ENCODE assay signal across 21 cellular contexts in the genomic region with DNA sequence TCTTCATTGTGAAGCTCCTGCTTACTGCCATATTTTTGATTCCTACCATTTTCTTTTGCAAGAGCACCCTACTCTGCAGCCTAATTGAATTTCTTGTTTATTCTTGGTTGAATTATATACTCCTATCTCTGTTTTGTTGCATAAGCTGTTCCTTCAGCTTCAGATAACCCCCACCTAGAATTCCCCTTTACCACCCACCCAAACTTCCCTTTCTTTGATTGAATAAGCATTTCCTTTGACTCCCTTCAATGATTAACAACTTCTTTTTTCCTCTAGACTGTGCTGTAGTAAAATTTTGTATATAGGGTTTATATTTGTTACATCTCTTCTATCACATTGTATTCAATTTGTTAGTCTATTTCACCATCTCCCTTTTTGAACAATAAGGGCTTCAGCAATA.
"Had no signal": no experiment of that assay in that cellular context is flagged by ENCODE, and none has a peak within 500 bp of the region (broad histone marks: within the 10 kb centered on the region; RNA-seq: fewer than 3 reads in every experiment).

No MANE protein-coding gene starts in this region.

- H3K4me3 ChIP-seq: body of pancreas, cardiac muscle cell, heart left ventricle, right atrium auricular region, spleen, upper lobe of left lung had no signal

- H3K27ac ChIP-seq: body of pancreas, cardiac muscle cell, epithelial cell of prostate, heart left ventricle, right atrium auricular region, spleen, upper lobe of left lung had no signal

- H3K36me3 ChIP-seq: cardiac muscle cell, heart left ventricle, right atrium auricular region, spleen, upper lobe of left lung had no signal

- ATAC-seq: activated T-cell treated with anti-CD3 and anti-CD28 coated beads, Interleukin-2, amount 50 U/mL, for 72 hours; body of pancreas; heart left ventricle; left ventricle myocardium superior; natural killer cell had no signal

- DNase-seq: activated B cell treated with CpG ODN at 0.5 μM for 24 hours; activated CD4-positive, alpha-beta memory T cell treated with anti-CD3 and anti-CD28 coated beads for 36 hours; activated CD4-positive, alpha-beta T cell treated with anti-CD3 and anti-CD28 coated beads for 4 hours; activated effector memory CD4-positive, alpha-beta T cell treated with anti-CD3 and anti-CD28 coated beads, Interleukin-2, amount 50 U/mL, for 16 hours; activated naive CD4-positive, alpha-beta T cell treated with anti-CD3 and anti-CD28 coated beads, Interleukin-2, amount 10 ng/mL, durations not matched to agents 7 days and 5 days; activated T-cell treated with anti-CD3 and anti-CD28 coated beads, Interleukin-2, amount 50 U/mL, for 72 hours; amygdala; body of pancreas; cortex of kidney; heart left ventricle; left ventricle myocardium superior; mammary epithelial cell; midbrain; natural killer cell; spleen; stimulated activated CD4-positive, alpha-beta T cell treated with anti-CD3 and anti-CD28 coated beads, Interleukin-4, amount 100 ng/mL, for 1 hour; stimulated activated naive CD4-positive, alpha-beta T cell treated with Interleukin-2 at 50 U/mL for 16 hours; upper lobe of left lung had no signal

- H3K9me3 ChIP-seq: body of pancreas, heart left ventricle, right atrium auricular region, spleen, upper lobe of left lung had no signal

- H3K4me1 ChIP-seq: body of pancreas, heart left ventricle, right atrium auricular region, spleen, upper lobe of left lung had no signal

- H3K27me3 ChIP-seq: body of pancreas, heart left ventricle, right atrium auricular region, spleen, upper lobe of left lung had no signal
